18 cellular contexts compared by ENCODE assay signal in genomic region chr1:162635418-162635817, GRCh38. TPM values are rescaled to one million over a fixed set of nuclear protein-coding genes. Genes with fewer than 3 reads are reported as not detected.
DNase-seq lines count a peak whose midpoint lies in the region; ATAC-seq and TF ChIP-seq lines count a peak whose summit lies in the region.
"Had no signal": no experiment of that assay in that cellular context is flagged by ENCODE, and none has a peak within 500 bp of the region (broad histone marks: within the 10 kb centered on the region; RNA-seq: fewer than 3 reads in every experiment).

No MANE protein-coding gene starts in this region.

- intact Hi-C loops in colonic mucosa (cut with DNase I) = no loop called here
- intact Hi-C loops in CD4-positive, alpha-beta memory T cell (cut with micrococcal nuclease) = no loop called here
- intact Hi-C loops in activated CD8-positive, alpha-beta T cell treated with anti-CD3 and anti-CD28 coated beads for 36 hours (cut with micrococcal nuclease) = no loop called here

- H4K20me1 ChIP-seq in Karpas-422 (ENCODE audit: insufficient read depth, low read depth, low read length) = no peaks in the 10 kb centered on the region

- H3K27ac ChIP-seq in AG04450 (ENCODE audit: low read depth, low read length) (no peak overlapping the region), Karpas-422 (ENCODE audit: low read length) (no peak overlapping the region), rectal smooth muscle tissue (ENCODE audit: low read depth, low read length) (peak overlapping the region; percentile 95), colonic mucosa (no peak overlapping the region)
- no peak overlapping the region for H3K27ac ChIP-seq in CD4-positive, alpha-beta memory T cell (ENCODE audit: low read depth, low read length)

- TF ChIP-seq CTCF in AG04450 (IDR thresholded peaks at IDR 0.05; ENCODE audit: low read depth, low read length) = no peak
- TF ChIP-seq CTCF in fibroblast of the aortic adventitia (IDR thresholded peaks at IDR 0.05; ENCODE audit: insufficient read depth, low read length) = no peak
- TF ChIP-seq CTCF in colonic mucosa (IDR thresholded peaks at IDR 0.05) = no peak
- TF ChIP-seq CTCF in activated CD8-positive, alpha-beta T cell treated with anti-CD3 and anti-CD28 coated beads for 36 hours (IDR thresholded peaks at IDR 0.05) = no peak

- CTCF ChIA-PET in AG04450 (lab: Charles Lee) = interaction anchor here (0.6 to 2.5 kb wide), 4 partner anchors 22 to 165 kb away, joined by 3 to 10 read pairs (median 3); no protein-coding TSS in a partner anchor
- CTCF ChIA-PET in CD4-positive, alpha-beta memory T cell (lab: Charles Lee; ENCODE audit: partially characterized antibody) = no interaction called here
- CTCF ChIA-PET in activated CD8-positive, alpha-beta T cell treated with anti-CD3 and anti-CD28 coated beads for 36 hours (lab: Charles Lee) = no interaction called here

- H3K4me2 ChIP-seq in Karpas-422 (ENCODE audit: low read depth, low read length, poor library complexity, severe bottlenecking) = no peak overlapping the region

- no peaks in the 10 kb centered on the region for H3K36me3 ChIP-seq in Karpas-422 (ENCODE audit: insufficient read depth, low read length)
- H3K36me3 ChIP-seq in rectal smooth muscle tissue (ENCODE audit: control insufficient read depth, insufficient read depth, low read length) = no peaks in the 10 kb centered on the region
- H3K36me3 ChIP-seq in colonic mucosa = no peaks in the 10 kb centered on the region
- no peaks in the 10 kb centered on the region for H3K36me3 ChIP-seq in CD4-positive, alpha-beta memory T cell (ENCODE audit: insufficient read depth, low read length)

- no peak overlapping the region for H3K4me3 Mint-ChIP-seq in CD4-positive, alpha-beta memory T cell
- no peak overlapping the region for H3K4me3 Mint-ChIP-seq in activated CD8-positive, alpha-beta T cell treated with anti-CD3 and anti-CD28 coated beads for 36 hours
- H3K4me3 Mint-ChIP-seq: activated CD8-positive, alpha-beta memory T cell treated with anti-CD3 and anti-CD28 coated beads, Interleukin-2, amount 10 ng/mL, durations not matched to agents 7 days and 5 days; naive thymus-derived CD8-positive, alpha-beta T cell; stimulated activated naive CD8-positive, alpha-beta T cell treated with anti-CD3 and anti-CD28 coated beads, Interleukin-15, Interleukin-2, amounts not matched to agents 100 ng/mL and 50 ng/mL, for 24 hours had no signal

- H3K79me2 ChIP-seq in Karpas-422 (ENCODE audit: low read length) = no peaks in the 10 kb centered on the region

- H3K4me1 ChIP-seq in Karpas-422 (ENCODE audit: low read length) (no peaks in the 10 kb centered on the region), rectal smooth muscle tissue (ENCODE audit: control insufficient read depth, insufficient read depth, low read length) (peaks cover 26% of the 10 kb centered on the region), colonic mucosa (no peaks in the 10 kb centered on the region)
- no peaks in the 10 kb centered on the region for H3K4me1 ChIP-seq in CD4-positive, alpha-beta memory T cell (ENCODE audit: insufficient read depth, low read length)

- peaks cover 0 to 2% of the 10 kb centered on the region in 2 donors for H3K27me3 Mint-ChIP-seq in CD4-positive, alpha-beta memory T cell
- H3K27me3 Mint-ChIP-seq in activated CD8-positive, alpha-beta T cell treated with anti-CD3 and anti-CD28 coated beads for 36 hours = peaks cover 1% of the 10 kb centered on the region
- H3K27me3 Mint-ChIP-seq: stimulated activated naive CD8-positive, alpha-beta T cell treated with anti-CD3 and anti-CD28 coated beads, Interleukin-15, Interleukin-2, amounts not matched to agents 100 ng/mL and 50 ng/mL, for 24 hours had no signal

- H3K9me3 Mint-ChIP-seq in CD4-positive, alpha-beta memory T cell = no peaks in the 10 kb centered on the region
- no peaks in the 10 kb centered on the region for H3K9me3 Mint-ChIP-seq in activated CD8-positive, alpha-beta T cell treated with anti-CD3 and anti-CD28 coated beads for 36 hours
- H3K9me3 Mint-ChIP-seq: activated T-helper 2 cell treated with anti-CD3 and anti-CD28 coated beads, Interferon-gamma antibody, Interleukin-2, Interleukin-4, amounts not matched to agents 10 μg/mL and 5 μg/mL and 100 μg/mL, durations not matched to agents 14 hours and 24 hours and 36 hours; naive thymus-derived CD8-positive, alpha-beta T cell; stimulated activated naive CD8-positive, alpha-beta T cell treated with anti-CD3 and anti-CD28 coated beads, Interleukin-15, Interleukin-2, amounts not matched to agents 100 ng/mL and 50 ng/mL, for 24 hours had no signal

- H2AFZ ChIP-seq in Karpas-422 (ENCODE audit: low read length) = no peak overlapping the region

- H3K4me3 ChIP-seq in AG04450 (ENCODE audit: low read depth, low read length) (peak overlapping the region; percentile 83), Karpas-422 (ENCODE audit: low read length) (no peak overlapping the region), fibroblast of the aortic adventitia (ENCODE audit: low read depth, low read length) (peak overlapping the region; percentile 85), rectal smooth muscle tissue (ENCODE audit: low read length) (peak overlapping the region; percentile 79), colonic mucosa (no peak overlapping the region)
- H3K4me3 ChIP-seq in CD4-positive, alpha-beta memory T cell (ENCODE audit: low read length in 2 of 2) = no peak overlapping the region

- H3K36me3 Mint-ChIP-seq in CD4-positive, alpha-beta memory T cell = no peaks in the 10 kb centered on the region
- H3K36me3 Mint-ChIP-seq in activated CD8-positive, alpha-beta T cell treated with anti-CD3 and anti-CD28 coated beads for 36 hours (ENCODE audit: low read depth) = no peaks in the 10 kb centered on the region
- H3K36me3 Mint-ChIP-seq: activated CD8-positive, alpha-beta memory T cell treated with anti-CD3 and anti-CD28 coated beads, Interleukin-2, amount 10 ng/mL, durations not matched to agents 7 days and 5 days; naive thymus-derived CD8-positive, alpha-beta T cell had no signal

- POLR2A ChIA-PET in AG04450 (lab: Yijun Ruan, JAX) = interaction anchor here (0.9 kb wide), 1 partner anchor 74 kb away, joined by 3 read pairs; the partner anchor contains the start of gene UAP1
- POLR2A ChIA-PET in CD4-positive, alpha-beta memory T cell (lab: Charles Lee; ENCODE audit: partially characterized antibody) = no interaction called here
- POLR2A ChIA-PET in activated CD8-positive, alpha-beta T cell treated with anti-CD3 and anti-CD28 coated beads for 36 hours (lab: Charles Lee) = no interaction called here

- H3K27ac Mint-ChIP-seq in CD4-positive, alpha-beta memory T cell = no peak overlapping the region
- no peak overlapping the region for H3K27ac Mint-ChIP-seq in activated CD8-positive, alpha-beta T cell treated with anti-CD3 and anti-CD28 coated beads for 36 hours
- H3K27ac Mint-ChIP-seq: activated CD8-positive, alpha-beta memory T cell treated with anti-CD3 and anti-CD28 coated beads, Interleukin-2, amount 10 ng/mL, durations not matched to agents 7 days and 5 days; activated T-helper 2 cell treated with anti-CD3 and anti-CD28 coated beads, Interferon-gamma antibody, Interleukin-2, Interleukin-4, amounts not matched to agents 10 μg/mL and 5 μg/mL and 100 μg/mL, durations not matched to agents 14 hours and 24 hours and 36 hours; naive thymus-derived CD8-positive, alpha-beta T cell; stimulated activated naive CD8-positive, alpha-beta T cell treated with anti-CD3 and anti-CD28 coated beads, Interleukin-15, Interleukin-2, amounts not matched to agents 100 ng/mL and 50 ng/mL, for 24 hours had no signal

- H3K27me3 ChIP-seq in AG04450 (ENCODE audit: control insufficient read depth, insufficient read depth, low read length) = no peaks in the 10 kb centered on the region
- H3K27me3 ChIP-seq in Karpas-422 (ENCODE audit: low read length) = no peaks in the 10 kb centered on the region
- no peaks in the 10 kb centered on the region for H3K27me3 ChIP-seq in rectal smooth muscle tissue (ENCODE audit: control insufficient read depth, insufficient read depth, low read length)
- no peaks in the 10 kb centered on the region for H3K27me3 ChIP-seq in colonic mucosa
- H3K27me3 ChIP-seq in CD4-positive, alpha-beta memory T cell (ENCODE audit: insufficient read depth, low read length) = no peaks in the 10 kb centered on the region

- H3K9me2 ChIP-seq in Karpas-422 (replicated peaks; ENCODE audit: insufficient read depth, low read length) = no peaks in the 10 kb centered on the region

- H3K4me1 Mint-ChIP-seq in CD4-positive, alpha-beta memory T cell = no peaks in the 10 kb centered on the region
- H3K4me1 Mint-ChIP-seq in activated CD8-positive, alpha-beta T cell treated with anti-CD3 and anti-CD28 coated beads for 36 hours (ENCODE audit: low read depth) = peaks cover 2% of the 10 kb centered on the region
- H3K4me1 Mint-ChIP-seq: activated CD8-positive, alpha-beta memory T cell treated with anti-CD3 and anti-CD28 coated beads, Interleukin-2, amount 10 ng/mL, durations not matched to agents 7 days and 5 days; naive thymus-derived CD8-positive, alpha-beta T cell had no signal

- no peak overlapping the region for H3K9ac ChIP-seq in Karpas-422 (ENCODE audit: low read length)
- no peak overlapping the region for H3K9ac ChIP-seq in rectal smooth muscle tissue (ENCODE audit: low read length)
- H3K9ac ChIP-seq in colonic mucosa (ENCODE audit: low read depth in 2 of 2, low read length in 2 of 2) = no peak overlapping the region

- ATAC-seq in activated CD8-positive, alpha-beta T cell treated with anti-CD3 and anti-CD28 coated beads for 36 hours = no peak
- ATAC-seq: activated CD8-positive, alpha-beta memory T cell treated with anti-CD3 and anti-CD28 coated beads, Interleukin-2, amount 10 ng/mL, durations not matched to agents 7 days and 5 days; naive thymus-derived CD8-positive, alpha-beta T cell had no signal

- H3K9me3 ChIP-seq in AG04450 (ENCODE audit: control insufficient read depth, insufficient read depth, low read length) = no peaks in the 10 kb centered on the region
- H3K9me3 ChIP-seq in Karpas-422 (ENCODE audit: low read length) = no peaks in the 10 kb centered on the region
- H3K9me3 ChIP-seq in colonic mucosa = no peaks in the 10 kb centered on the region
- H3K9me3 ChIP-seq in CD4-positive, alpha-beta memory T cell (ENCODE audit: control insufficient read depth in 1 of 2, low read length in 2 of 2) = no peaks in the 10 kb centered on the region

- DNase-seq in AG04450 (ENCODE audit: low read depth, low spot score) (no peak), Karpas-422 (peak; percentile 29), fibroblast of the aortic adventitia (ENCODE audit: low read depth) (no peak), colonic mucosa (no peak), DMS153 treated with DMSO at 0.1 percent for 48 hours (lab: John Stamatoyannopoulos, UW; ENCODE audit: unreplicated experiment) (no peak)
- no peak for DNase-seq in CD4-positive, alpha-beta memory T cell
- no peak for DNase-seq in activated CD8-positive, alpha-beta T cell treated with anti-CD3 and anti-CD28 coated beads for 36 hours
- DNase-seq: activated CD8-positive, alpha-beta memory T cell treated with anti-CD3 and anti-CD28 coated beads, Interleukin-2, amount 10 ng/mL, durations not matched to agents 7 days and 5 days; AML-193; amygdala; DMS 273 treated with DMSO at 0.1 percent for 48 hours; MV-4-11; naive thymus-derived CD8-positive, alpha-beta T cell; NCI-H1930; SHP77 had no signal

RNA-seq across cellular contexts. Expression of gene DDR2, which starts 3.2 kb away (rescaled TPM):
- polyA plus RNA-seq in AG04450 (2011; rRNA removed) = 179 and 194 TPM in 2 replicates
- polyA minus RNA-seq in AG04450 (2011; rRNA and poly(A)+ RNA removed) = 450 and 479 TPM in 2 replicates
- total RNA-seq in Karpas-422 (2014; rRNA removed; shearing (Covaris generic); ENCODE audit: low replicate concordance) = 0.43 and 0.67 TPM in 2 replicates
- total RNA-seq in fibroblast of the aortic adventitia (ENCODE audit: low replicate concordance) (356 and 379 TPM in 2 replicates), colonic mucosa (10 to 100 TPM in 1 of 2 donors, 1 to 10 TPM in 1; 7.6 to 26.5 TPM)
- under 1 TPM; 0.47 to 0.53 TPM for total RNA-seq in CD4-positive, alpha-beta memory T cell
- under 1 TPM in 1 of 2 donors, not detected in 1; 0.18 TPM for polyA plus RNA-seq in CD4-positive, alpha-beta memory T cell
- total RNA-seq in activated CD8-positive, alpha-beta T cell treated with anti-CD3 and anti-CD28 coated beads for 36 hours = under 1 TPM; 0.31 to 0.45 TPM

Comparison
In these comparisons a context has a peak if more than half of its experiments do, and no peak if none do; other contexts are left out.
1. H3K4me3 ChIP-seq: peak in AG04450 (single experiment), fibroblast of the aortic adventitia (single experiment) and rectal smooth muscle tissue (single experiment); none in Karpas-422 (single experiment), colonic mucosa (single experiment) and CD4-positive, alpha-beta memory T cell (0 of 2).
2. RNA of gene DDR2, which starts 3.2 kb away (total RNA-seq): 356 to 379 TPM in fibroblast of the aortic adventitia; 7.6 to 26.5 TPM in colonic mucosa, 0.43 to 0.67 TPM in Karpas-422, 0.47 to 0.53 TPM in CD4-positive, alpha-beta memory T cell and 0.31 to 0.45 TPM in activated CD8-positive, alpha-beta T cell treated with anti-CD3 and anti-CD28 coated beads for 36 hours; every median in the first group is over 10 times any median in the second.